Comparison of ENCODE assay signal across 1 cellular context in genomic region chr1:208997726-208998312, GRCh38.
TF ChIP-seq lines count a peak whose summit lies in the region.

No MANE protein-coding gene starts in this region.

TF ChIP-seq in H1, 55 proteins besides CTCF, POLR2A, EP300 and RAD21:
- no peak for TF ChIP-seq BACH1 (IDR thresholded peaks at IDR 0.05; ENCODE audit: low read length)
- TF ChIP-seq MAX (IDR thresholded peaks at IDR 0.05): no peak
- TF ChIP-seq GABPA (IDR thresholded peaks at IDR 0.05; ENCODE audit: borderline replicate concordance, insufficient read depth, low read length): no peak
- no peak for TF ChIP-seq CREB1 (IDR thresholded peaks at IDR 0.05)
- TF ChIP-seq FOSL1 (IDR thresholded peaks at IDR 0.05; ENCODE audit: insufficient read depth, low read depth, low read length): no peak
- no peak for TF ChIP-seq BRCA1 (IDR thresholded peaks at IDR 0.05; ENCODE audit: low read depth, low read length)
